ENCODE assay signal across 9 cellular contexts in genomic region chr20:45545754-45546453, GRCh38. TPM values are rescaled to one million over a fixed set of nuclear protein-coding genes. Genes with fewer than 3 reads are reported as not detected.
DNase-seq lines count a peak whose midpoint lies in the region; ATAC-seq and TF ChIP-seq lines count a peak whose summit lies in the region.
"Had no signal": no experiment of that assay in that cellular context is flagged by ENCODE, and none has a peak within 500 bp of the region (broad histone marks: within the 10 kb centered on the region; RNA-seq: fewer than 3 reads in every experiment).

No MANE protein-coding gene starts in this region.

- H3K36me3 Mint-ChIP-seq in neural crest cell (ENCODE audit: low read depth): no peaks in the 10 kb centered on the region

- peak; percentile 50 for TF ChIP-seq CTCF in choroid plexus epithelial cell (conservative IDR thresholded peaks at IDR 0.05; ENCODE audit: low read depth, low read length)
- TF ChIP-seq CTCF in neural crest cell (conservative IDR thresholded peaks at IDR 0.05): peak; percentile 67

- H3K27me3 Mint-ChIP-seq in neural crest cell (ENCODE audit: low read depth): peaks cover 65% of the 10 kb centered on the region

- no peaks in the 10 kb centered on the region for H3K4me1 Mint-ChIP-seq in neural crest cell

- DNase-seq in ELF-1 (ENCODE audit: low read depth, low spot score) (peak; percentile 23), LHCN-M2 (ENCODE audit: low read depth) (peak; percentile 40), choroid plexus epithelial cell (ENCODE audit: low read depth) (peak; percentile 55), neural crest cell (ENCODE audit: low read depth, low spot score) (no peak), posterior vena cava (ENCODE audit: low spot score) (no peak)
- no peak for DNase-seq in central memory CD4-positive, alpha-beta T cell

- H3K27ac Mint-ChIP-seq in neural crest cell (ENCODE audit: unreplicated experiment): no peak overlapping the region
- H3K27ac Mint-ChIP-seq: dendritic cell treated with granulocyte-macrophage colony-stimulating factor and Interleukin-4, amounts not matched to agents 40 ng/mL and 50 ng/mL, for 4 days had no signal

- no peak overlapping the region for H3K4me3 Mint-ChIP-seq in neural crest cell
- H3K4me3 Mint-ChIP-seq: dendritic cell treated with granulocyte-macrophage colony-stimulating factor and Interleukin-4, amounts not matched to agents 40 ng/mL and 50 ng/mL, for 4 days had no signal

- H3K4me3 ChIP-seq in choroid plexus epithelial cell (ENCODE audit: low read depth, low read length): no peak overlapping the region

- peaks cover 7% of the 10 kb centered on the region for H3K9me3 Mint-ChIP-seq in neural crest cell
- H3K9me3 Mint-ChIP-seq: dendritic cell treated with granulocyte-macrophage colony-stimulating factor and Interleukin-4, amounts not matched to agents 40 ng/mL and 50 ng/mL, for 4 days had no signal

- ATAC-seq in GM18519 (IDR thresholded peaks at IDR 0.05; ENCODE audit: low FRiP score, unreplicated experiment): no peak
- ATAC-seq in HG02938 (IDR thresholded peaks at IDR 0.05; ENCODE audit: unreplicated experiment): no peak

- intact Hi-C loops in posterior vena cava (cut with DNase I): loop anchor here in 1 of 2 donors (10.0 kb wide), 1 partner anchor 229 kb away; no protein-coding TSS in a partner anchor

RNA-seq across cellular contexts. Expression of gene EPPIN, which starts 1.3 kb away (rescaled TPM):
- total RNA-seq in LHCN-M2 (2014; rRNA removed) (not detected in 2 replicates), neural crest cell (not detected in 2 replicates), posterior vena cava (not detected)
- polyA plus RNA-seq in LHCN-M2 (2012): not detected

RNA-seq across cellular contexts. Expression of gene WFDC6, which starts 6.6 kb away (rescaled TPM):
- not detected in 2 replicates for total RNA-seq in LHCN-M2 (2014; rRNA removed)
- not detected for polyA plus RNA-seq in LHCN-M2 (2012)
- not detected in 2 replicates for total RNA-seq in neural crest cell
- not detected for total RNA-seq in posterior vena cava

RNA-seq across cellular contexts. Expression of gene SPINT3, which starts 30.5 kb away (rescaled TPM):
- total RNA-seq in LHCN-M2 (2014; rRNA removed) (not detected in 2 replicates), neural crest cell (not detected in 2 replicates), posterior vena cava (not detected)
- polyA plus RNA-seq in LHCN-M2 (2012): not detected

RNA-seq across cellular contexts. Expression of gene WFDC8, which starts 33.2 kb away (rescaled TPM):
- not detected in 2 replicates for total RNA-seq in LHCN-M2 (2014; rRNA removed)
- not detected for polyA plus RNA-seq in LHCN-M2 (2012)
- total RNA-seq in neural crest cell: not detected in 2 replicates
- total RNA-seq in posterior vena cava: not detected

Comparison
In these comparisons a context has a peak if more than half of its experiments do, and no peak if none do; other contexts are left out.
1. DNase-seq: peak in ELF-1 (single experiment), LHCN-M2 (single experiment) and choroid plexus epithelial cell (single experiment); none in neural crest cell (single experiment), central memory CD4-positive, alpha-beta T cell (single experiment) and posterior vena cava (single experiment).